1 cellular context compared by ENCODE assay signal in the genomic region with DNA sequence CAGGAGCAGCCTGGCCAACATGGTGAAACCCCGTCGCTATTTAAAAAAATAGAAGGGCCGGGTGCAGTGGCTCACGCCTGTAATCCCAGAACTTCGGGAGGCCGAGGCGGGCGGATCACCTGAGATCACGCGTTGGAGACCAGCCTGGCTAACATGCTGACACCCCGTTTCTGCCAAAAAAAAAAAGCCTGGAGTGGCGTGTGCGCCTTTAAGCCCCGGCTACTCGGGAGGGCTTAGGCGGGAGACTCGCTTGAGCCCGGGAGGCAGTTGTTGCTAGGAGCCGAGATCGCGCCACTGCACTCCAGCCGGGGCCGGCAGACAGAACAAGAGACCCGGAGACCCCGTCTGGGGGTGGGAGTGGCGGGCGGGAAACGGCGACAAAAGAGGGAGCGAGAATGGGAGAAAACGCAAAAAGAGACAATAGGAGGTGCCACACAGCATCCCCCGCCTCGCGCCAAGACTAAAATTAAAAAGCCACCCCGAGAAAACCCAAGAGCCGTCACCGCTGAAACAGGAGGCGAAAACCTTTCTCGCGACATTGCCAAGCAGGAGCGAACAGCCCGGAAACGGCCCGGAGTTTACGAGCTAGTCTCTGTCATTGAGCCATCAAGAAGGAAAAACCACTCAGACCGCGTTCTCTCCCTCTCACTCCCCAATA.
TF ChIP-seq lines count a peak whose summit lies in the region.

No MANE protein-coding gene starts in this region.

TF ChIP-seq in HEK293, 187 proteins besides CTCF, POLR2A, EP300 and RAD21 (continued from another document):
- TF ChIP-seq PRDM10 (tag by site-specific recombination; IDR thresholded peaks at IDR 0.05) (peak; percentile 39; the same call in 1 of the 2 replicates), KLF8 (tag by site-specific recombination; IDR thresholded peaks at IDR 0.05) (peak; percentile 68), ZNF629 (tag by site-specific recombination; IDR thresholded peaks at IDR 0.05) (peak; percentile 70; the same call in 1 of the 2 replicates), SP7 (tag by site-specific recombination; IDR thresholded peaks at IDR 0.05) (peak; percentile 58), ZNF335 (tag by site-specific recombination; conservative IDR thresholded peaks at IDR 0.05) (peak; percentile 53; the same call in 1 of the 2 replicates), PRDM1 (tag by site-specific recombination; IDR thresholded peaks at IDR 0.05) (peak; percentile 72), IKZF3 (tag by site-specific recombination; IDR thresholded peaks at IDR 0.05) (peak; percentile 74; the same call in 1 of the 2 replicates), ZNF596 (tag by site-specific recombination; IDR thresholded peaks at IDR 0.05) (0 out of 2 replicates have a peak, but pooled peaks have one; percentile 44), ZNF660 (tag by site-specific recombination; IDR thresholded peaks at IDR 0.05) (peak; percentile 92), ZXDB (tag by site-specific recombination; IDR thresholded peaks at IDR 0.05) (peak; percentile 63), ZFP37 (tag by site-specific recombination; IDR thresholded peaks at IDR 0.05) (peak; percentile 90), EGR2 (tag by site-specific recombination; IDR thresholded peaks at IDR 0.05; ENCODE audit: low read depth) (peak; percentile 22; the same call in 1 of the 2 replicates), ZNF394 (tag by site-specific recombination; IDR thresholded peaks at IDR 0.05; ENCODE audit: borderline replicate concordance) (peak; percentile 80; the same call in 1 of the 2 replicates), ZSCAN30 (tag by site-specific recombination; IDR thresholded peaks at IDR 0.05) (0 out of 2 replicates have a peak, but pooled peaks have one; percentile 31), SP2 (tag by site-specific recombination; IDR thresholded peaks at IDR 0.05) (peak; percentile 60), ZEB2 (tag by site-specific recombination; IDR thresholded peaks at IDR 0.05) (peak; percentile 68), ZNF366 (tag by site-specific recombination; conservative IDR thresholded peaks at IDR 0.05) (peak; percentile 98), ZNF2 (tag by site-specific recombination; IDR thresholded peaks at IDR 0.05) (0 out of 2 replicates have a peak, but pooled peaks have one; percentile 40), ZBTB8A (tag by site-specific recombination; IDR thresholded peaks at IDR 0.05) (peak; percentile 46), PRDM4 (tag by site-specific recombination; IDR thresholded peaks at IDR 0.05) (0 out of 2 replicates have a peak, but pooled peaks have one; percentile 29), ZBTB20 (tag by site-specific recombination; IDR thresholded peaks at IDR 0.05) (peak; percentile 85), ZNF341 (tag by site-specific recombination; IDR thresholded peaks at IDR 0.05; ENCODE audit: low read depth) (peak; percentile 82), GLIS1 (tag by site-specific recombination; IDR thresholded peaks at IDR 0.05) (peak; percentile 20; the same call in 1 of the 2 replicates), MZF1 (tag by site-specific recombination; IDR thresholded peaks at IDR 0.05; ENCODE audit: borderline replicate concordance) (peak; percentile 52; the same call in 1 of the 2 replicates), GLIS2 (tag by site-specific recombination; IDR thresholded peaks at IDR 0.05) (peak; percentile 76), ZNF24 (tag by site-specific recombination; IDR thresholded peaks at IDR 0.05) (0 out of 2 replicates have a peak, but pooled peaks have one; percentile 50), ZNF398 (tag by site-specific recombination; IDR thresholded peaks at IDR 0.05) (peak; percentile 80), KLF10 (tag by site-specific recombination; IDR thresholded peaks at IDR 0.05) (peak; percentile 70)
- TF ChIP-seq, protein P1, sequence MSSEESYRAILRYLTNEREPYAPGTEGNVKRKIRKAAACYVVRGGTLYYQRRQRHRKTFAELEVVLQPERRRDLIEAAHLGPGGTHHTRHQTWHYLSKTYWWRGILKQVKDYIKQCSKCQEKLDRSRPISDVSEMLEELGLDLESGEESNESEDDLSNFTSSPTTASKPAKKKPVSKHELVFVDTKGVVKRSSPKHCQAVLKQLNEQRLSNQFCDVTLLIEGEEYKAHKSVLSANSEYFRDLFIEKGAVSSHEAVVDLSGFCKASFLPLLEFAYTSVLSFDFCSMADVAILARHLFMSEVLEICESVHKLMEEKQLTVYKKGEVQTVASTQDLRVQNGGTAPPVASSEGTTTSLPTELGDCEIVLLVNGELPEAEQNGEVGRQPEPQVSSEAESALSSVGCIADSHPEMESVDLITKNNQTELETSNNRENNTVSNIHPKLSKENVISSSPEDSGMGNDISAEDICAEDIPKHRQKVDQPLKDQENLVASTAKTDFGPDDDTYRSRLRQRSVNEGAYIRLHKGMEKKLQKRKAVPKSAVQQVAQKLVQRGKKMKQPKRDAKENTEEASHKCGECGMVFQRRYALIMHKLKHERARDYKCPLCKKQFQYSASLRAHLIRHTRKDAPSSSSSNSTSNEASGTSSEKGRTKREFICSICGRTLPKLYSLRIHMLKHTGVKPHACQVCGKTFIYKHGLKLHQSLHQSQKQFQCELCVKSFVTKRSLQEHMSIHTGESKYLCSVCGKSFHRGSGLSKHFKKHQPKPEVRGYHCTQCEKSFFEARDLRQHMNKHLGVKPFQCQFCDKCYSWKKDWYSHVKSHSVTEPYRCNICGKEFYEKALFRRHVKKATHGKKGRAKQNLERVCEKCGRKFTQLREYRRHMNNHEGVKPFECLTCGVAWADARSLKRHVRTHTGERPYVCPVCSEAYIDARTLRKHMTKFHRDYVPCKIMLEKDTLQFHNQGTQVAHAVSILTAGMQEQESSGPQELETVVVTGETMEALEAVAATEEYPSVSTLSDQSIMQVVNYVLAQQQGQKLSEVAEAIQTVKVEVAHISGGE (tag by site-specific recombination; conservative IDR thresholded peaks at IDR 0.05; ENCODE audit: low read depth): peak; percentile 37; the same call in 1 of the 2 replicates
- TF ChIP-seq, protein P2, sequence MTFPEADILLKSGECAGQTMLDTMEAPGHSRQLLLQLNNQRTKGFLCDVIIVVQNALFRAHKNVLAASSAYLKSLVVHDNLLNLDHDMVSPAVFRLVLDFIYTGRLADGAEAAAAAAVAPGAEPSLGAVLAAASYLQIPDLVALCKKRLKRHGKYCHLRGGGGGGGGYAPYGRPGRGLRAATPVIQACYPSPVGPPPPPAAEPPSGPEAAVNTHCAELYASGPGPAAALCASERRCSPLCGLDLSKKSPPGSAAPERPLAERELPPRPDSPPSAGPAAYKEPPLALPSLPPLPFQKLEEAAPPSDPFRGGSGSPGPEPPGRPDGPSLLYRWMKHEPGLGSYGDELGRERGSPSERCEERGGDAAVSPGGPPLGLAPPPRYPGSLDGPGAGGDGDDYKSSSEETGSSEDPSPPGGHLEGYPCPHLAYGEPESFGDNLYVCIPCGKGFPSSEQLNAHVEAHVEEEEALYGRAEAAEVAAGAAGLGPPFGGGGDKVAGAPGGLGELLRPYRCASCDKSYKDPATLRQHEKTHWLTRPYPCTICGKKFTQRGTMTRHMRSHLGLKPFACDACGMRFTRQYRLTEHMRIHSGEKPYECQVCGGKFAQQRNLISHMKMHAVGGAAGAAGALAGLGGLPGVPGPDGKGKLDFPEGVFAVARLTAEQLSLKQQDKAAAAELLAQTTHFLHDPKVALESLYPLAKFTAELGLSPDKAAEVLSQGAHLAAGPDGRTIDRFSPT (tag by site-specific recombination; IDR thresholded peaks at IDR 0.05): peak; percentile 87
- TF ChIP-seq, protein P3, sequence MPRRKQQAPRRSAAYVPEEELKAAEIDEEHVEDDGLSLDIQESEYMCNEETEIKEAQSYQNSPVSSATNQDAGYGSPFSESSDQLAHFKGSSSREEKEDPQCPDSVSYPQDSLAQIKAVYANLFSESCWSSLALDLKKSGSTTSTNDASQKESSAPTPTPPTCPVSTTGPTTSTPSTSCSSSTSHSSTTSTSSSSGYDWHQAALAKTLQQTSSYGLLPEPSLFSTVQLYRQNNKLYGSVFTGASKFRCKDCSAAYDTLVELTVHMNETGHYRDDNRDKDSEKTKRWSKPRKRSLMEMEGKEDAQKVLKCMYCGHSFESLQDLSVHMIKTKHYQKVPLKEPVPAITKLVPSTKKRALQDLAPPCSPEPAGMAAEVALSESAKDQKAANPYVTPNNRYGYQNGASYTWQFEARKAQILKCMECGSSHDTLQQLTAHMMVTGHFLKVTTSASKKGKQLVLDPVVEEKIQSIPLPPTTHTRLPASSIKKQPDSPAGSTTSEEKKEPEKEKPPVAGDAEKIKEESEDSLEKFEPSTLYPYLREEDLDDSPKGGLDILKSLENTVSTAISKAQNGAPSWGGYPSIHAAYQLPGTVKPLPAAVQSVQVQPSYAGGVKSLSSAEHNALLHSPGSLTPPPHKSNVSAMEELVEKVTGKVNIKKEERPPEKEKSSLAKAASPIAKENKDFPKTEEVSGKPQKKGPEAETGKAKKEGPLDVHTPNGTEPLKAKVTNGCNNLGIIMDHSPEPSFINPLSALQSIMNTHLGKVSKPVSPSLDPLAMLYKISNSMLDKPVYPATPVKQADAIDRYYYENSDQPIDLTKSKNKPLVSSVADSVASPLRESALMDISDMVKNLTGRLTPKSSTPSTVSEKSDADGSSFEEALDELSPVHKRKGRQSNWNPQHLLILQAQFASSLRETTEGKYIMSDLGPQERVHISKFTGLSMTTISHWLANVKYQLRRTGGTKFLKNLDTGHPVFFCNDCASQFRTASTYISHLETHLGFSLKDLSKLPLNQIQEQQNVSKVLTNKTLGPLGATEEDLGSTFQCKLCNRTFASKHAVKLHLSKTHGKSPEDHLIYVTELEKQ (tag by site-specific recombination; IDR thresholded peaks at IDR 0.05; ENCODE audit: borderline replicate concordance): 0 out of 2 replicates have a peak, but pooled peaks have one; percentile 25
- TF ChIP-seq, protein P4, sequence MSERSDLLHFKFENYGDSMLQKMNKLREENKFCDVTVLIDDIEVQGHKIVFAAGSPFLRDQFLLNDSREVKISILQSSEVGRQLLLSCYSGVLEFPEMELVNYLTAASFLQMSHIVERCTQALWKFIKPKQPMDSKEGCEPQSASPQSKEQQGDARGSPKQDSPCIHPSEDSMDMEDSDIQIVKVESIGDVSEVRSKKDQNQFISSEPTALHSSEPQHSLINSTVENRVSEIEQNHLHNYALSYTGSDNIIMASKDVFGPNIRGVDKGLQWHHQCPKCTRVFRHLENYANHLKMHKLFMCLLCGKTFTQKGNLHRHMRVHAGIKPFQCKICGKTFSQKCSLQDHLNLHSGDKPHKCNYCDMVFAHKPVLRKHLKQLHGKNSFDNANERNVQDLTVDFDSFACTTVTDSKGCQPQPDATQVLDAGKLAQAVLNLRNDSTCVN (tag by site-specific recombination; optimal IDR thresholded peaks at IDR 0.05): peak; percentile 33
